In the genomic region with DNA sequence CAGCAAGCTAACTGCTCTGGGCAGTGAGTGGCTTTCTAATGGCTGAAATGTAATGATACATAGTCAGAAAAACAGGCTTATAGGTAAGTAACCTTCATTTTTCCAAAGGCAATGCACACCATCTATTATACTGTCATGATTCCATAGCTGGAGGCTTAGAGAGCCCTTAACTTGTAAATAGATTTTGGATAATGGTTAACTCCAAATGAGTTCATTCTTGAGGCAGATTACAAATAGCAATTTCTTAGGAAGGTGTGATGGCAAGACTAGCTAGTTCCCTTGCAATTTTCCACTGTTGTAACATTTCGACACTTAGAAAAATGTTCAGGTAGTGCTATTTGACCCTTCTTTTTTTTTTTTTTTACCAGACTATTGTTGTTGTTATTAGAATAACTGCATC, we compare ENCODE assay signal across 17 cellular contexts.
DNase-seq lines count a peak whose midpoint lies in the region; ATAC-seq and TF ChIP-seq lines count a peak whose summit lies in the region.
"Had no signal": no experiment of that assay in that cellular context is flagged by ENCODE, and none has a peak within 500 bp of the region (broad histone marks: within the 10 kb centered on the region; RNA-seq: fewer than 3 reads in every experiment).

No MANE protein-coding gene starts in this region.

- 0 out of 2 replicates have a peak, but pooled peaks cover 4% of the 10 kb centered on the region for H3K4me1 ChIP-seq in Karpas-422 (ENCODE audit: low read length)
- H3K4me1 ChIP-seq in hepatocyte (ENCODE audit: insufficient read depth) = no peaks in the 10 kb centered on the region

- H3K27me3 Mint-ChIP-seq in progenitor cell of endocrine pancreas = no peaks in the 10 kb centered on the region
- H3K27me3 Mint-ChIP-seq: CD4-positive, alpha-beta memory T cell had no signal

- peaks cover 9% of the 10 kb centered on the region for H3K9me3 ChIP-seq in Karpas-422 (ENCODE audit: low read length)
- no peaks in the 10 kb centered on the region for H3K9me3 ChIP-seq in hepatocyte (ENCODE audit: low read depth)
- H3K9me3 ChIP-seq: Caco-2 had no signal

- peaks cover 14% of the 10 kb centered on the region for H3K9me3 Mint-ChIP-seq in progenitor cell of endocrine pancreas (ENCODE audit: low read depth)

- H3K9me2 ChIP-seq in Karpas-422 (replicated peaks; ENCODE audit: insufficient read depth, low read length) (no peaks in the 10 kb centered on the region), hepatocyte (replicated peaks; ENCODE audit: insufficient read depth) (no peaks in the 10 kb centered on the region)

- 73% methylated on average over 1 of the region's 1 CpG for WGBS in hepatocyte (ENCODE audit: low lambda C conversion rate, missing lambda C conversion rate)

- H3K27me3 ChIP-seq in Karpas-422 (ENCODE audit: low read length) (no peaks in the 10 kb centered on the region), hepatocyte (no peaks in the 10 kb centered on the region)

- no peaks in the 10 kb centered on the region for H4K20me1 ChIP-seq in Karpas-422 (ENCODE audit: insufficient read depth, low read depth, low read length)
- H4K20me1 ChIP-seq in hepatocyte (ENCODE audit: insufficient read depth, poor library complexity, severe bottlenecking) = no peaks in the 10 kb centered on the region

- H3K36me3 ChIP-seq in Karpas-422 (ENCODE audit: insufficient read depth, low read length) (no peaks in the 10 kb centered on the region), hepatocyte (replicated peaks; ENCODE audit: insufficient read depth, low read depth) (no peaks in the 10 kb centered on the region)
- H3K36me3 ChIP-seq: HAP-1 had no signal

- ATAC-seq in GM18907 (IDR thresholded peaks at IDR 0.05; ENCODE audit: unreplicated experiment) (no peak), GM19351 (IDR thresholded peaks at IDR 0.05; ENCODE audit: unreplicated experiment) (no peak)
- ATAC-seq: GM12878 had no signal

- H3K27ac Mint-ChIP-seq in progenitor cell of endocrine pancreas = no peak overlapping the region
- H3K27ac Mint-ChIP-seq: CD4-positive, alpha-beta memory T cell; HFFc6 had no signal

- no peak overlapping the region for H3K4me2 ChIP-seq in Karpas-422 (ENCODE audit: low read depth, low read length, poor library complexity, severe bottlenecking)
- no peak overlapping the region for H3K4me2 ChIP-seq in hepatocyte

- H3K4me3 ChIP-seq in Karpas-422 (ENCODE audit: low read length) = no peak overlapping the region
- H3K4me3 ChIP-seq in hepatocyte = no peak overlapping the region
- H3K4me3 ChIP-seq: GM12878, HAP-1 had no signal

- H3K27ac ChIP-seq in Karpas-422 (ENCODE audit: low read length) = no peak overlapping the region
- H3K27ac ChIP-seq in hepatocyte = peak overlapping the region; percentile 25

- H3K36me3 Mint-ChIP-seq in progenitor cell of endocrine pancreas (ENCODE audit: insufficient read depth) = no peaks in the 10 kb centered on the region
- H3K36me3 Mint-ChIP-seq: CD4-positive, alpha-beta memory T cell had no signal

- peaks cover 8% of the 10 kb centered on the region for H3K4me1 Mint-ChIP-seq in progenitor cell of endocrine pancreas (ENCODE audit: low read depth)
- H3K4me1 Mint-ChIP-seq: CD4-positive, alpha-beta memory T cell had no signal

- H3K79me2 ChIP-seq in Karpas-422 (ENCODE audit: low read length) (no peaks in the 10 kb centered on the region), hepatocyte (no peaks in the 10 kb centered on the region)

- no peak overlapping the region for H3K4me3 Mint-ChIP-seq in progenitor cell of endocrine pancreas (ENCODE audit: low read depth)
- H3K4me3 Mint-ChIP-seq: CD4-positive, alpha-beta memory T cell; HFFc6 had no signal

- H3K9ac ChIP-seq in Karpas-422 (ENCODE audit: low read length) = no peak overlapping the region

- DNase-seq in Karpas-422 (no peak), hepatocyte (ENCODE audit: low spot score) (peak; percentile 6), left kidney (ENCODE audit: low read depth, low spot score) (peak; percentile 29), progenitor cell of endocrine pancreas (ENCODE audit: low spot score, unreplicated experiment) (no peak)
- DNase-seq: C1 segment of cervical spinal cord; Caco-2; CD4-positive, alpha-beta memory T cell; DMS 273 treated with DMSO at 0.1 percent for 48 hours; DMS79; EL; GDM1; GOT3; HFFc6 had no signal

- H2AFZ ChIP-seq in Karpas-422 (ENCODE audit: low read length) (peak overlapping the region; percentile 90), hepatocyte (no peak overlapping the region)

- TF ChIP-seq CTCF in hepatocyte (IDR thresholded peaks at IDR 0.05; ENCODE audit: poor library complexity) (no peak), progenitor cell of endocrine pancreas (IDR thresholded peaks at IDR 0.05; ENCODE audit: unreplicated experiment) (no peak)

Comparison
In these comparisons a context has a peak if more than half of its experiments do, and no peak if none do; other contexts are left out.
1. DNase-seq: peak in hepatocyte (single experiment) and left kidney (single experiment); none in Karpas-422 (single experiment) and progenitor cell of endocrine pancreas (single experiment).